Comparison of ENCODE assay signal across 1 cellular context in genomic region chr1:32045770-32046169, GRCh38.
TF ChIP-seq lines count a peak whose summit lies in the region.

No MANE protein-coding gene starts in this region.

TF ChIP-seq in K562, 482 proteins besides CTCF, POLR2A, EP300 and RAD21:
- TF ChIP-seq HMBOX1 (IDR thresholded peaks at IDR 0.05) = peak; percentile 24; the same call in 1 of the 2 replicates
- TF ChIP-seq CHAMP1 (IDR thresholded peaks at IDR 0.05) = no peak
- 0 out of 2 replicates have a peak, but pooled peaks have one; percentile 35 for TF ChIP-seq NFE2 (IDR thresholded peaks at IDR 0.05; ENCODE audit: low read depth)
- TF ChIP-seq SPI1 (IDR thresholded peaks at IDR 0.05; ENCODE audit: borderline replicate concordance, low read depth, low read length) = peak; percentile 83
- no peak for TF ChIP-seq ZEB2 (IDR thresholded peaks at IDR 0.05)
